In the genomic region with DNA sequence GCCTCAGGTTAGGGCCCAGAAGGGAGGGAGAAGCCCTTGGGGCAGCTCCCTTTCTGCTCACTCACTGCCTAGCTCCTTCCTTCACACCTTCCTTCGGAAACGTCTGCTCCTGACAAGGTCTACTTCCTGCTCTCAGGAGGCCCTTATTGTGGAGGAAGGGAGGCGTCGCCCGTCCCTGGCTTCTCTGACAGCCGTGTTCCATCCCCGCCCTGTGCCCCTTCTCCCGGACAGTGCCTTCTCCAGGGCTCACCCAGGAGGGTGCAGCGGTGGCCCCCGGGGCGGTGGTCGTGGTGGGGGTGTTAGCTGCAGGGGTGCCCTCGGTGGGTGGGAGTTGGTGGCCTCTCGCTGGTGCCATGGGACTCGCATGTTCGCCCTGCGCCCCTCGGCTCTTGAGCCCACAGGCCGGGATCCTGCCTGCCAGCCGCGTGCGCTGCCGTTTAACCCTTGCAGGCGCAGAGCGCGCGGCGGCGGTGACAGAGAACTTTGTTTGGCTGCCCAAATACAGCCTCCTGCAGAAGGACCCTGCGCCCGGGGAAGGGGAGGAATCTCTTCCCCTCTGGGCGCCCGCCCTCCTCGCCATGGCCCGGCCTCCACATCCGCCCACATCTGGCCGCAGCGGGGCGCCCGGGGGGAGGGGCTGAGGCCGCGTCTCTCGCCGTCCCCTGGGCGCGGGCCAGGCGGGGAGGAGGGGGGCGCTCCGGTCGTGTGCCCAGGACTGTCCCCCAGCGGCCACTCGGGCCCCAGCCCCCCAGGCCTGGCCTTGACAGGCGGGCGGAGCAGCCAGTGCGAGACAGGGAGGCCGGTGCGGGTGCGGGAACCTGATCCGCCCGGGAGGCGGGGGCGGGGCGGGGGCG, we compare ENCODE assay signal across 1 cellular context.
TF ChIP-seq lines count a peak whose summit lies in the region.

No MANE protein-coding gene starts in this region.

TF ChIP-seq in Ishikawa, 13 proteins besides CTCF, POLR2A, EP300 and RAD21 (continued from another document):
- TF ChIP-seq, protein P1, sequence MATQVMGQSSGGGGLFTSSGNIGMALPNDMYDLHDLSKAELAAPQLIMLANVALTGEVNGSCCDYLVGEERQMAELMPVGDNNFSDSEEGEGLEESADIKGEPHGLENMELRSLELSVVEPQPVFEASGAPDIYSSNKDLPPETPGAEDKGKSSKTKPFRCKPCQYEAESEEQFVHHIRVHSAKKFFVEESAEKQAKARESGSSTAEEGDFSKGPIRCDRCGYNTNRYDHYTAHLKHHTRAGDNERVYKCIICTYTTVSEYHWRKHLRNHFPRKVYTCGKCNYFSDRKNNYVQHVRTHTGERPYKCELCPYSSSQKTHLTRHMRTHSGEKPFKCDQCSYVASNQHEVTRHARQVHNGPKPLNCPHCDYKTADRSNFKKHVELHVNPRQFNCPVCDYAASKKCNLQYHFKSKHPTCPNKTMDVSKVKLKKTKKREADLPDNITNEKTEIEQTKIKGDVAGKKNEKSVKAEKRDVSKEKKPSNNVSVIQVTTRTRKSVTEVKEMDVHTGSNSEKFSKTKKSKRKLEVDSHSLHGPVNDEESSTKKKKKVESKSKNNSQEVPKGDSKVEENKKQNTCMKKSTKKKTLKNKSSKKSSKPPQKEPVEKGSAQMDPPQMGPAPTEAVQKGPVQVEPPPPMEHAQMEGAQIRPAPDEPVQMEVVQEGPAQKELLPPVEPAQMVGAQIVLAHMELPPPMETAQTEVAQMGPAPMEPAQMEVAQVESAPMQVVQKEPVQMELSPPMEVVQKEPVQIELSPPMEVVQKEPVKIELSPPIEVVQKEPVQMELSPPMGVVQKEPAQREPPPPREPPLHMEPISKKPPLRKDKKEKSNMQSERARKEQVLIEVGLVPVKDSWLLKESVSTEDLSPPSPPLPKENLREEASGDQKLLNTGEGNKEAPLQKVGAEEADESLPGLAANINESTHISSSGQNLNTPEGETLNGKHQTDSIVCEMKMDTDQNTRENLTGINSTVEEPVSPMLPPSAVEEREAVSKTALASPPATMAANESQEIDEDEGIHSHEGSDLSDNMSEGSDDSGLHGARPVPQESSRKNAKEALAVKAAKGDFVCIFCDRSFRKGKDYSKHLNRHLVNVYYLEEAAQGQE (IDR thresholded peaks at IDR 0.05; ENCODE audit: low read depth): no peak
- TF ChIP-seq YY1 (IDR thresholded peaks at IDR 0.05; ENCODE audit: low read depth): 0 out of 2 replicates have a peak, but pooled peaks have one; percentile 26
